ENCODE assay signal across 8 cellular contexts in the genomic region with DNA sequence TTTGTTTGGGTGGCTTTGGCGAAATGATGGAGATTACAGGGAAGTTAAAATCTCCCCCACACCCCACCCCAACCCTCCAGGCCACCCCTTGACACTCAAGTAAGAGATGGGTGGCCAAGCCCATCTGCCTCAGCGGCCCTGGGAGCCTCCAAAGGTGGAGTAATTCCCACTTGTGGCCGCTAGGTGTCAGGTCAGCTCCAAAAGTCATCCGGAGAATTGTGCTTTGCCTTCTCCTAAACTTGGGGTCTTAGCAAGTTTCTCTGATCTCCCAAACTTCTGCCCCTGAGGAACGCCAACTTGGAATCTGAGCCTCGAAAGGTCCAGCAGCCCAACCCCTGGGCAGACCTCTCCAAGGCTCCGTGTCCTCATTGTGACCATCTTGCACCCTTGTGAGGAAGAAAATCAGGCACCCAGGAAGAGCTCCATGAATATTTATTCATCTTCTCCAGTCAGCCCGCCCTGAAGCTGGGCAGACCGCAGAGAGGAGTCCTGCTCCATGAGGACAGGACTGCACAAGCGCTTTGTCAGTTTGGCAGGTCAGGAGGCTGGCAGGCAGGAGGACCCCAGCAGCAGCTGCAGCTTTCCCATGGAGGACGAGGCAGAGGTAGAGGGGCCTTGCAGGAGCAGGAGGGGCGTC. TPM values are rescaled to one million over a fixed set of nuclear protein-coding genes. Genes with fewer than 3 reads are reported as not detected.
A peak's percentile ranks its signal among the peaks of the same experiment; 100 is the strongest.
DNase-seq lines count a peak whose midpoint lies in the region; ATAC-seq, FAIRE-seq and TF ChIP-seq lines count a peak whose summit lies in the region.

No MANE protein-coding gene starts in this region.

- peaks cover 26% of the 10 kb centered on the region for H3K27me3 Mint-ChIP-seq in astrocyte (ENCODE audit: low read depth, unreplicated experiment)

- no peak overlapping the region for H3K27ac ChIP-seq in Karpas-422 (ENCODE audit: low read length)
- H3K27ac ChIP-seq in astrocyte (ENCODE audit: low read depth, low read length), result no peak overlapping the region

- no peaks in the 10 kb centered on the region for H4K20me1 ChIP-seq in Karpas-422 (ENCODE audit: insufficient read depth, low read depth, low read length)
- no peaks in the 10 kb centered on the region for H4K20me1 ChIP-seq in astrocyte (ENCODE audit: insufficient read depth, low read length)

- ATAC-seq in GM19351 (IDR thresholded peaks at IDR 0.05; ENCODE audit: unreplicated experiment), result no peak

- no peak overlapping the region for H3K9ac ChIP-seq in Karpas-422 (ENCODE audit: low read length)
- H3K9ac ChIP-seq in astrocyte (ENCODE audit: low read length), result no peak overlapping the region

- DNase-seq in ELR (ENCODE audit: low read depth), result peak; percentile 60
- peak; percentile 90 for DNase-seq in Karpas-422
- peak; percentile 34 to 59 (median 50) for DNase-seq in T-helper 2 cell
- DNase-seq in astrocyte (ENCODE audit: low read depth), result no peak
- DNase-seq in iPS-NIHi7 (ENCODE audit: extremely low spot score), result peak; percentile 84
- DNase-seq in stimulated activated CD4-positive, alpha-beta T cell treated with anti-CD3 and anti-CD28 coated beads, Interleukin-15, amount 100 ng/mL, for 48 hours (ENCODE audit: low read depth in 2 of 2), result peak; percentile 32 to 53
- DNase-seq in MV-4-11 (lab: John Stamatoyannopoulos, UW), result no peak

- H3K27me3 ChIP-seq in Karpas-422 (ENCODE audit: low read length) (no peaks in the 10 kb centered on the region; the same call in 1 of the 2 replicates), astrocyte (ENCODE audit: insufficient read depth, low read length) (peaks cover 8% of the 10 kb centered on the region)

- FAIRE-seq in astrocyte (lab: Jason Lieb, UNC), result no peak

- no peak overlapping the region for H3K4me3 Mint-ChIP-seq in astrocyte (ENCODE audit: unreplicated experiment)

- H3K9me3 Mint-ChIP-seq in astrocyte (ENCODE audit: unreplicated experiment), result no peaks in the 10 kb centered on the region

- H2AFZ ChIP-seq in Karpas-422 (ENCODE audit: low read length) (no peak overlapping the region), astrocyte (ENCODE audit: low read depth, low read length) (no peak overlapping the region)

- H3K4me1 Mint-ChIP-seq in astrocyte (ENCODE audit: low read depth, unreplicated experiment), result no peaks in the 10 kb centered on the region

- H3K36me3 Mint-ChIP-seq in astrocyte (ENCODE audit: low read depth, unreplicated experiment), result no peaks in the 10 kb centered on the region

- TF ChIP-seq CTCF in astrocyte (IDR thresholded peaks at IDR 0.05; ENCODE audit: insufficient read depth, low read depth, low read length), result peak; percentile 71

- H3K79me2 ChIP-seq in Karpas-422 (ENCODE audit: low read length), result no peaks in the 10 kb centered on the region
- no peaks in the 10 kb centered on the region for H3K79me2 ChIP-seq in astrocyte (ENCODE audit: insufficient read depth, low read length)

- H3K9me2 ChIP-seq in Karpas-422 (replicated peaks; ENCODE audit: insufficient read depth, low read length), result no peaks in the 10 kb centered on the region

- no peaks in the 10 kb centered on the region for H3K36me3 ChIP-seq in Karpas-422 (ENCODE audit: insufficient read depth, low read length)
- no peaks in the 10 kb centered on the region for H3K36me3 ChIP-seq in astrocyte (ENCODE audit: insufficient read depth, low read length)

- no peaks in the 10 kb centered on the region for H3K4me1 ChIP-seq in Karpas-422 (ENCODE audit: low read length)
- no peaks in the 10 kb centered on the region for H3K4me1 ChIP-seq in astrocyte (ENCODE audit: insufficient read depth, low read length)

- H3K9me3 ChIP-seq in Karpas-422 (ENCODE audit: low read length) (peaks cover 7% of the 10 kb centered on the region), astrocyte (ENCODE audit: insufficient read depth, low read depth, low read length) (no peaks in the 10 kb centered on the region)

- H3K4me2 ChIP-seq in Karpas-422 (ENCODE audit: low read depth, low read length, poor library complexity, severe bottlenecking) (no peak overlapping the region), astrocyte (ENCODE audit: low read length) (no peak overlapping the region)

- no peak overlapping the region for H3K4me3 ChIP-seq in Karpas-422 (ENCODE audit: low read length)
- no peak overlapping the region for H3K4me3 ChIP-seq in astrocyte (ENCODE audit: insufficient read depth, low read depth, low read length)

- no peak overlapping the region for H3K27ac Mint-ChIP-seq in astrocyte (ENCODE audit: unreplicated experiment)

RNA-seq across cellular contexts. Expression of a gene that starts 46.7 kb away (rescaled TPM):
- total RNA-seq in Karpas-422 (2014; rRNA removed; shearing (Covaris generic); ENCODE audit: low replicate concordance), result not detected in 2 replicates
- not detected in 2 replicates for total RNA-seq in astrocyte

Comparison
In these comparisons a context has a peak if more than half of its experiments do, and no peak if none do; other contexts are left out.
1. DNase-seq: peak in ELR (single experiment), Karpas-422 (single experiment), T-helper 2 cell (5 of 5), iPS-NIHi7 (single experiment) and stimulated activated CD4-positive, alpha-beta T cell treated with anti-CD3 and anti-CD28 coated beads, Interleukin-15, amount 100 ng/mL, for 48 hours (2 of 2); none in astrocyte (single experiment) and MV-4-11 (single experiment).